Comparison of ENCODE assay signal across 9 cellular contexts in the genomic region with DNA sequence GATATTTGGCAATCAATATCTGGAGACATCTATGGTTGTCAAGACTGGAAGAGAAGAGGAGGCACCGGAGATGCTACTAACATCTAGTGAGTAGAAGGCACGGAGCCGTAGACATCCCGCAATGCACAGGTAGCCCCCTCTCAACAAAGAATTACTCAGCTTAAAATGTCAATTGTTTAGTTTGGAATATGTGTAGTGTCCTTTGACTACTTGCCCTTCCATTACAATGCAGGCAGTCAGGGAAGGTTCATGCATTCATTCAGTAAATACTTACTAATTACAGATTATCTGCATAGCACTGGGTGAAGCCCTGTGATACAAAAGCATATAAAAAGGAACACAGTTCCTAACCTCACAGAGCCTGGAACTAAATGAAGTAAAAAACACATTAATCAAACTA.
"Had no signal": no experiment of that assay in that cellular context is flagged by ENCODE, and none has a peak within 500 bp of the region (broad histone marks: within the 10 kb centered on the region; RNA-seq: fewer than 3 reads in every experiment).

No MANE protein-coding gene starts in this region.

- DNase-seq: GOT3, H7, HFFc6, KBM-7 had no signal

- H3K4me3 Mint-ChIP-seq: HFFc6, IgD-negative memory B cell had no signal

- H3K4me1 Mint-ChIP-seq: IgD-negative memory B cell had no signal

- ATAC-seq: HCT116, HepG2 had no signal

- H3K9ac ChIP-seq: KMS-11 had no signal

- H3K4me2 ChIP-seq: KMS-11 had no signal

- H3K27me3 Mint-ChIP-seq: IgD-negative memory B cell had no signal

- H3K27ac Mint-ChIP-seq: HFFc6, IgD-negative memory B cell had no signal

- H3K27ac ChIP-seq: HL-60, KMS-11 had no signal
